Comparison of ENCODE assay signal across 1 cellular context in genomic region chr4:76581276-76581675, GRCh38.
TF ChIP-seq lines count a peak whose summit lies in the region.

No MANE protein-coding gene starts in this region.

TF ChIP-seq in SK-N-SH, 30 proteins besides CTCF, POLR2A, EP300 and RAD21 (continued from another document):
- TF ChIP-seq REST (IDR thresholded peaks at IDR 0.05; ENCODE audit: low read depth, low read length) (no peak), FOSL2 (IDR thresholded peaks at IDR 0.05; ENCODE audit: borderline replicate concordance, low read depth) (no peak), GATA2 (CRISPR knock-in tag; IDR thresholded peaks at IDR 0.05) (peak; percentile 74), USF1 (IDR thresholded peaks at IDR 0.05; ENCODE audit: borderline replicate concordance, low read depth) (no peak), ELF1 (IDR thresholded peaks at IDR 0.05) (no peak), MEF2A (IDR thresholded peaks at IDR 0.05; ENCODE audit: borderline replicate concordance, low read depth) (no peak), SIN3A (IDR thresholded peaks at IDR 0.05; ENCODE audit: borderline replicate concordance, low read depth, low read length) (no peak), FOXM1 (IDR thresholded peaks at IDR 0.05; ENCODE audit: low read depth) (peak; percentile 29; the same call in 1 of the 2 replicates), PBX3 (IDR thresholded peaks at IDR 0.05) (peak; percentile 79), NRF1 (IDR thresholded peaks at IDR 0.05; ENCODE audit: low read depth, low read length) (no peak), POLR2AphosphoS5 (IDR thresholded peaks at IDR 0.05; ENCODE audit: low read depth, low read length) (peak; percentile 74), JUND (IDR thresholded peaks at IDR 0.05) (no peak), GABPA (IDR thresholded peaks at IDR 0.05; ENCODE audit: low read depth) (no peak), RXRA (IDR thresholded peaks at IDR 0.05; ENCODE audit: borderline replicate concordance, low read depth) (no peak), IRF3 (IDR thresholded peaks at IDR 0.05; ENCODE audit: low read depth, low read length) (no peak), SMC3 (IDR thresholded peaks at IDR 0.05; ENCODE audit: low read depth, low read length) (no peak), FOXJ3 (CRISPR knock-in tag; IDR thresholded peaks at IDR 0.05) (no peak), TCF12 (IDR thresholded peaks at IDR 0.05) (peak; percentile 79), EZH2phosphoT487 (IDR thresholded peaks at IDR 0.05; ENCODE audit: borderline replicate concordance, low read depth) (no peak)
